1 cellular context compared by ENCODE assay signal in genomic region chr1:167056529-167057296, GRCh38.
TF ChIP-seq lines count a peak whose summit lies in the region.

No MANE protein-coding gene starts in this region.

TF ChIP-seq in GM23338, 12 proteins besides CTCF, POLR2A, EP300 and RAD21 (continued from another document):
- no peak for TF ChIP-seq ZNF462 (CRISPR knock-in tag; IDR thresholded peaks at IDR 0.05)
TF ChIP-seq in GM23338: peak in this region for 0.
